Comparison of ENCODE assay signal across 1 cellular context in the genomic region with DNA sequence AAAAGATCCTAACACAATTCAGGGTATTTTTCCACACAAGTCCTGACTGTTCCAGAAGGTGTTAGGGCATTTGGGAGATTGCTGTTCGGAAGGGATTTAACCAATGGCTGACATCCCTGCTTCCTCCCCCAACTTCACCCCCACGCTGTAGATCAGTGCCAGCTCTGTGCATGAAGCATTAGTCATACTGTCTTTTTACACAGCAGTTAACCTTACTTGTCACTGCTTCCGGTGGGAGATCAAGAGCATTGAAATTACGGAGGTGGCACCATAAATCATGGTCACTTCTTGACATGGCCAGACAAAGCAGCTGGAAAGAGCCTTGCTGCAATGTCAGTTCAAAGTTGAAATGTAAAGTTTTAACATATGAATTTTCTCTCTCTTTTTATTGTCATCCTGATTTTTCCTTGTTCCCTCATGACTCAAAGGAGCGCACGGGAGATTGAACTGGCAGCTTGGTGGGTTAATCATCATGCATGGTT.
TF ChIP-seq lines count a peak whose summit lies in the region.

No MANE protein-coding gene starts in this region.

TF ChIP-seq in GM23338, 12 proteins besides CTCF, POLR2A, EP300 and RAD21 (continued from another document):
- TF ChIP-seq, protein P1, sequence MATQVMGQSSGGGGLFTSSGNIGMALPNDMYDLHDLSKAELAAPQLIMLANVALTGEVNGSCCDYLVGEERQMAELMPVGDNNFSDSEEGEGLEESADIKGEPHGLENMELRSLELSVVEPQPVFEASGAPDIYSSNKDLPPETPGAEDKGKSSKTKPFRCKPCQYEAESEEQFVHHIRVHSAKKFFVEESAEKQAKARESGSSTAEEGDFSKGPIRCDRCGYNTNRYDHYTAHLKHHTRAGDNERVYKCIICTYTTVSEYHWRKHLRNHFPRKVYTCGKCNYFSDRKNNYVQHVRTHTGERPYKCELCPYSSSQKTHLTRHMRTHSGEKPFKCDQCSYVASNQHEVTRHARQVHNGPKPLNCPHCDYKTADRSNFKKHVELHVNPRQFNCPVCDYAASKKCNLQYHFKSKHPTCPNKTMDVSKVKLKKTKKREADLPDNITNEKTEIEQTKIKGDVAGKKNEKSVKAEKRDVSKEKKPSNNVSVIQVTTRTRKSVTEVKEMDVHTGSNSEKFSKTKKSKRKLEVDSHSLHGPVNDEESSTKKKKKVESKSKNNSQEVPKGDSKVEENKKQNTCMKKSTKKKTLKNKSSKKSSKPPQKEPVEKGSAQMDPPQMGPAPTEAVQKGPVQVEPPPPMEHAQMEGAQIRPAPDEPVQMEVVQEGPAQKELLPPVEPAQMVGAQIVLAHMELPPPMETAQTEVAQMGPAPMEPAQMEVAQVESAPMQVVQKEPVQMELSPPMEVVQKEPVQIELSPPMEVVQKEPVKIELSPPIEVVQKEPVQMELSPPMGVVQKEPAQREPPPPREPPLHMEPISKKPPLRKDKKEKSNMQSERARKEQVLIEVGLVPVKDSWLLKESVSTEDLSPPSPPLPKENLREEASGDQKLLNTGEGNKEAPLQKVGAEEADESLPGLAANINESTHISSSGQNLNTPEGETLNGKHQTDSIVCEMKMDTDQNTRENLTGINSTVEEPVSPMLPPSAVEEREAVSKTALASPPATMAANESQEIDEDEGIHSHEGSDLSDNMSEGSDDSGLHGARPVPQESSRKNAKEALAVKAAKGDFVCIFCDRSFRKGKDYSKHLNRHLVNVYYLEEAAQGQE (IDR thresholded peaks at IDR 0.05; ENCODE audit: unreplicated experiment) = no peak
- TF ChIP-seq JUNB (IDR thresholded peaks at IDR 0.05; ENCODE audit: unreplicated experiment) = no peak
- no peak for TF ChIP-seq ZNF331 (CRISPR knock-in tag; IDR thresholded peaks at IDR 0.05; ENCODE audit: low read depth)
- no peak for TF ChIP-seq ZNF114 (CRISPR knock-in tag; IDR thresholded peaks at IDR 0.05)
- TF ChIP-seq NANOG (IDR thresholded peaks at IDR 0.05; ENCODE audit: borderline replicate concordance) = no peak
- TF ChIP-seq CREB1 (CRISPR knock-in tag; IDR thresholded peaks at IDR 0.05; ENCODE audit: low read depth) = no peak
- no peak for TF ChIP-seq EZH2phosphoT487 (IDR thresholded peaks at IDR 0.05; ENCODE audit: unreplicated experiment)
